Comparison of ENCODE assay signal across 7 cellular contexts in genomic region chr15:84570164-84570692, GRCh38. TPM values are rescaled to one million over a fixed set of nuclear protein-coding genes. Genes with fewer than 3 reads are reported as not detected.
A peak's percentile ranks its signal among the peaks of the same experiment; 100 is the strongest.
DNase-seq lines count a peak whose midpoint lies in the region; TF ChIP-seq lines count a peak whose summit lies in the region.

No MANE protein-coding gene starts in this region.

- H3K4me3 Mint-ChIP-seq in nephron = peak overlapping the region; percentile 90 to 91 (median 90)

- H3K4me2 ChIP-seq in fibroblast of lung (ENCODE audit: extremely low read depth, insufficient read depth, low read length) = peak overlapping the region; percentile 79

- H3K27ac Mint-ChIP-seq in nephron = peak overlapping the region; percentile 88 to 93 (median 91)

- peaks cover 2% of the 10 kb centered on the region for H3K79me2 ChIP-seq in fibroblast of lung (ENCODE audit: control insufficient read depth, insufficient read depth, low read length)

- peak overlapping the region; percentile 76 for H3K27ac ChIP-seq in fibroblast of lung (ENCODE audit: insufficient read depth, low read length)
- peak overlapping the region; percentile 36 for H3K27ac ChIP-seq in temporal lobe (ENCODE audit: low read depth, low read length)

- DNase-seq in GM19240 (ENCODE audit: insufficient read length, low spot score) = peak; percentile 2
- peak; percentile 20 for DNase-seq in NCI-H69 (lab: John Stamatoyannopoulos, UW)
- DNase-seq in activated T-helper 1 cell treated with Interleukin-2 at 50 U/mL for 16 hours (ENCODE audit: low read depth) = peak; percentile 39
- DNase-seq in fibroblast of lung (ENCODE audit: low read depth in 2 of 2) = peak in 1 of 2 donors; percentile 27
- DNase-seq in T1000 (lab: John Stamatoyannopoulos, UW) = no peak

- H3K4me3 ChIP-seq in fibroblast of lung (replicated peaks in 1 of 4; ENCODE audit: control extremely low read depth in 1 of 4, insufficient read depth in 1 of 4, low read depth in 3 of 4, low read length in 4 of 4) = peak overlapping the region; percentile 67 to 89 (median 79)

- H3K36me3 ChIP-seq in fibroblast of lung (ENCODE audit: control insufficient read depth, insufficient read depth, low read length) = no peaks in the 10 kb centered on the region

- H3K9ac ChIP-seq in fibroblast of lung (ENCODE audit: insufficient read depth, low read length) = peak overlapping the region; percentile 85

- TF ChIP-seq CTCF in fibroblast of lung (conservative IDR thresholded peaks at IDR 0.05 in 1 of 2, IDR thresholded peaks at IDR 0.05 in 1 of 2; ENCODE audit: low read depth in 1 of 2, low read length in 2 of 2) (no peak), nephron (IDR thresholded peaks at IDR 0.05; ENCODE audit: unreplicated experiment in 3 of 3) (no peak)

- H3K27me3 Mint-ChIP-seq in nephron (ENCODE audit: low read depth) = peaks cover 5% of the 10 kb centered on the region

- H3K9me3 Mint-ChIP-seq in nephron = no peaks in the 10 kb centered on the region

- no peaks in the 10 kb centered on the region for H4K20me1 ChIP-seq in fibroblast of lung (ENCODE audit: control insufficient read depth, extremely low read depth, insufficient read depth, low read length)

- peaks cover 18% of the 10 kb centered on the region for H3K4me1 Mint-ChIP-seq in nephron

- no peaks in the 10 kb centered on the region for H3K27me3 ChIP-seq in fibroblast of lung (ENCODE audit: control insufficient read depth, insufficient read depth, low read length)

- H3K36me3 Mint-ChIP-seq in nephron (ENCODE audit: low read depth) = peaks cover 4% of the 10 kb centered on the region

- no peaks in the 10 kb centered on the region for H3K9me3 ChIP-seq in fibroblast of lung (ENCODE audit: control insufficient read depth, insufficient read depth, low read depth, low read length)

- H2AFZ ChIP-seq in fibroblast of lung (ENCODE audit: low read length) = peak overlapping the region; percentile 70

- no peaks in the 10 kb centered on the region for H3K4me1 ChIP-seq in fibroblast of lung (ENCODE audit: control insufficient read depth, extremely low read depth, insufficient read depth, low read length)

RNA-seq across cellular contexts. Expression of gene ZSCAN2, which starts 30.6 kb away (rescaled TPM):
- 9.2 and 9.8 TPM in 2 replicates for total RNA-seq in fibroblast of lung
- polyA plus RNA-seq in fibroblast of lung = 6.4 and 8.9 TPM in 2 replicates
- polyA plus RNA-seq in fibroblast of lung (2012) = 5.8 and 8.0 TPM in 2 replicates
- 2.1 and 3.1 TPM in 2 replicates for polyA minus RNA-seq in fibroblast of lung (ENCODE audit: low replicate concordance)
- total RNA-seq in temporal lobe = 25.1 TPM
